Comparison of ENCODE assay signal across 8 cellular contexts in genomic region chr5:132180134-132180745, GRCh38. TPM values are rescaled to one million over a fixed set of nuclear protein-coding genes. Genes with fewer than 3 reads are reported as not detected.
DNase-seq lines count a peak whose midpoint lies in the region; ATAC-seq and TF ChIP-seq lines count a peak whose summit lies in the region.

No MANE protein-coding gene starts in this region.

- H3K79me2 ChIP-seq in OCI-LY3 (ENCODE audit: low read length) = no peaks in the 10 kb centered on the region

- H3K4me1 Mint-ChIP-seq in CD8-positive, alpha-beta memory T cell = peaks cover 13 to 25% (median 21%) of the 10 kb centered on the region in 3 donors

- H3K4me3 Mint-ChIP-seq in CD8-positive, alpha-beta memory T cell = no peak overlapping the region

- no peak for TF ChIP-seq POLR2A in right lobe of liver (IDR thresholded peaks at IDR 0.05)

- ATAC-seq in right lobe of liver = peak; percentile 66 to 86 (median 74)
- no peak for ATAC-seq in HG03175 (IDR thresholded peaks at IDR 0.05; ENCODE audit: unreplicated experiment)
- ATAC-seq in GM18520 (IDR thresholded peaks at IDR 0.05; ENCODE audit: unreplicated experiment) = no peak
- no peak for ATAC-seq in GM19452 (IDR thresholded peaks at IDR 0.05; ENCODE audit: unreplicated experiment)

- peak overlapping the region; percentile 51 for H3K27ac ChIP-seq in CD8-positive, alpha-beta memory T cell (ENCODE audit: low read depth, low read length)
- H3K27ac ChIP-seq in OCI-LY3 (ENCODE audit: low read length) (no peak overlapping the region), right lobe of liver (peak overlapping the region in 1 of 3 donors; percentile 45)

- 13% methylated on average over 8 of the region's 8 CpGs for WGBS in right lobe of liver (ENCODE audit: insufficient coverage, low coverage, low lambda C conversion rate, missing lambda C conversion rate)

- no peak overlapping the region for H3K27ac Mint-ChIP-seq in CD8-positive, alpha-beta memory T cell

- intact Hi-C loops in right lobe of liver (cut with DNase I) = no loop called here

- H3K27me3 Mint-ChIP-seq in CD8-positive, alpha-beta memory T cell = no peaks in the 10 kb centered on the region

- CTCF ChIA-PET in CD8-positive, alpha-beta memory T cell (lab: Charles Lee) = interaction anchor here (0.9 to 2.3 kb wide), 5 partner anchors 10 to 119 kb away, joined by 3 to 5 read pairs (median 3); no protein-coding TSS in a partner anchor

- H3K36me3 ChIP-seq in CD8-positive, alpha-beta memory T cell (ENCODE audit: insufficient read depth, low read length) = no peaks in the 10 kb centered on the region
- H3K36me3 ChIP-seq in OCI-LY3 (replicated peaks; ENCODE audit: low read depth, low read length) = no peaks in the 10 kb centered on the region
- no peaks in the 10 kb centered on the region for H3K36me3 ChIP-seq in right lobe of liver

- H3K9me3 ChIP-seq in CD8-positive, alpha-beta memory T cell (ENCODE audit: low read length) = no peaks in the 10 kb centered on the region
- H3K9me3 ChIP-seq in OCI-LY3 (ENCODE audit: insufficient read depth, low read length) (no peaks in the 10 kb centered on the region), right lobe of liver (no peaks in the 10 kb centered on the region)

- no peaks in the 10 kb centered on the region for H3K27me3 ChIP-seq in CD8-positive, alpha-beta memory T cell (ENCODE audit: insufficient read depth, low read length, poor library complexity, severe bottlenecking)
- H3K27me3 ChIP-seq in OCI-LY3 (ENCODE audit: low read depth, low read length) (no peaks in the 10 kb centered on the region), right lobe of liver (no peaks in the 10 kb centered on the region)

- H3K4me3 ChIP-seq in CD8-positive, alpha-beta memory T cell (ENCODE audit: low read length) = no peak overlapping the region
- H3K4me3 ChIP-seq in OCI-LY3 (ENCODE audit: low read length) (no peak overlapping the region), choroid plexus epithelial cell (ENCODE audit: low read depth, low read length) (no peak overlapping the region), right lobe of liver (peak overlapping the region in 2 of 3 donors; percentile 40 to 59)

- H3K4me2 ChIP-seq in OCI-LY3 (ENCODE audit: low read length) = peak overlapping the region; percentile 25

- no peak overlapping the region for H3K9ac ChIP-seq in OCI-LY3 (ENCODE audit: low read length)

- H3K36me3 Mint-ChIP-seq in CD8-positive, alpha-beta memory T cell = peaks cover 0 to 2% (median 0%) of the 10 kb centered on the region in 3 donors

- H3K4me1 ChIP-seq in CD8-positive, alpha-beta memory T cell (ENCODE audit: insufficient read depth, low read length) = peaks cover 11% of the 10 kb centered on the region
- H3K4me1 ChIP-seq in OCI-LY3 (ENCODE audit: low read length) (peaks cover 31% of the 10 kb centered on the region), right lobe of liver (no peaks in the 10 kb centered on the region)

- no peaks in the 10 kb centered on the region for H3K9me3 Mint-ChIP-seq in CD8-positive, alpha-beta memory T cell

- no peaks in the 10 kb centered on the region for H4K20me1 ChIP-seq in OCI-LY3 (ENCODE audit: insufficient read depth, low read length)

- TF ChIP-seq CTCF in OCI-LY3 (IDR thresholded peaks at IDR 0.05; ENCODE audit: low read depth, low read length) (peak; percentile 66), choroid plexus epithelial cell (conservative IDR thresholded peaks at IDR 0.05; ENCODE audit: low read depth, low read length) (peak; percentile 85), right lobe of liver (IDR thresholded peaks at IDR 0.05) (peak; percentile 50 to 79 (median 65))

- DNase-seq in CD8-positive, alpha-beta memory T cell = no peak
- DNase-seq in H4 (ENCODE audit: low spot score) (peak; percentile 66), choroid plexus epithelial cell (ENCODE audit: low read depth) (peak; percentile 86), right lobe of liver (no peak)

- no peak overlapping the region for H2AFZ ChIP-seq in OCI-LY3 (ENCODE audit: low read depth, low read length)

- POLR2A ChIA-PET in CD8-positive, alpha-beta memory T cell (lab: Charles Lee) = no interaction called here

RNA-seq across cellular contexts. Expression of gene P4HA2, which starts 47.4 kb away (rescaled TPM):
- 1 to 10 TPM; 7.2 to 7.9 TPM for total RNA-seq in CD8-positive, alpha-beta memory T cell
- polyA plus RNA-seq in CD8-positive, alpha-beta memory T cell = not detected
- total RNA-seq in H4 (2014; rRNA removed; shearing (Covaris generic)) = 83.5 and 85.5 TPM in 2 replicates
- 10 to 100 TPM; 11.5 to 23.2 (median 16.5) TPM for total RNA-seq in right lobe of liver

Comparison
In these comparisons a context has a peak if more than half of its experiments do, and no peak if none do; other contexts are left out.
1. DNase-seq: peak in H4 (single experiment) and choroid plexus epithelial cell (single experiment); none in CD8-positive, alpha-beta memory T cell (0 of 5) and right lobe of liver (0 of 3).
2. H3K4me3 ChIP-seq: peak in right lobe of liver (2 of 3); none in CD8-positive, alpha-beta memory T cell (single experiment), OCI-LY3 (single experiment) and choroid plexus epithelial cell (single experiment).
3. ATAC-seq: peak in right lobe of liver (4 of 4); none in HG03175 (single experiment), GM18520 (single experiment) and GM19452 (single experiment).
4. Peak in every context shown above with its lines, with median percentiles within 50 percentile points of each other: CTCF ChIP-seq.